29 cellular contexts compared by ENCODE assay signal in the genomic region with DNA sequence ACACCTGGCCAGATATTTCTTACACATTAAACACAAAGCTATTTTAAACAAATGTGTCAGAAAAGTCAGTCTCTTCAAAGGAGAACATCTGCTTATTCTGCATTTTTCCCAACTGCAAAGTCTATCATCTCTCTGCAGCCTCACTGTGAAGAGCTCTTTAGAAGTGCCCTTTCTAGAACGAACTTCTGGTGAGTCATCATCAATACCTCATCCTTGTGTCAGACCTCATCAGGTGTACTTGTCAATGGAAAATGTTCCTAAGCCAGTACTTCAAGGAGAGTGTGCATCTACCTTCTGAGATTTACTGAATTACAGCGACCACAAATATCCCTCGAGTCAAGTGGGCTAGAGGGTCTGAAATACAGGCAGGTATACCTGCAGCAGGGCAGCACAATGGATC.
"Had no signal": no experiment of that assay in that cellular context is flagged by ENCODE, and none has a peak within 500 bp of the region (broad histone marks: within the 10 kb centered on the region; RNA-seq: fewer than 3 reads in every experiment).

No MANE protein-coding gene starts in this region.

- H3K9me3 ChIP-seq: SJSA1 had no signal

- H3K36me3 ChIP-seq: SJSA1 had no signal

- H3K4me1 Mint-ChIP-seq: activated CD4-positive, alpha-beta T cell treated with anti-CD3 and anti-CD28 coated beads, Interleukin-2, amount 10 ng/mL, durations not matched to agents 24 days and 14 days; activated CD8-positive, alpha-beta memory T cell treated with anti-CD3 and anti-CD28 coated beads, Interleukin-2, amount 10 ng/mL, durations not matched to agents 7 days and 5 days had no signal

- DNase-seq: activated CD4-positive, alpha-beta T cell treated with anti-CD3 and anti-CD28 coated beads, Interleukin-2, amount 10 ng/mL, durations not matched to agents 24 days and 14 days; activated CD4-positive, alpha-beta T cell treated with anti-CD3 and anti-CD28 coated beads, Interleukin-2, amount 50 U/mL, for 48 hours; activated CD4-positive, CD25-positive, alpha-beta regulatory T cell treated with anti-CD3 and anti-CD28 coated beads, Interleukin-2, amount 50 U/mL, for 72 hours; activated CD8-positive, alpha-beta memory T cell treated with anti-CD3 and anti-CD28 coated beads, Interleukin-2, amount 10 ng/mL, durations not matched to agents 7 days and 5 days; activated effector memory CD4-positive, alpha-beta T cell treated with anti-CD3 and anti-CD28 coated beads, Interleukin-2, amount 50 U/mL, for 16 hours; activated naive CD4-positive, alpha-beta T cell treated with Interleukin-2 at 50 U/mL for 16 hours; activated T-cell treated with anti-CD3 and anti-CD28 coated beads, Interleukin-2, amount 50 U/mL, for 24 hours; amygdala; cerebellar nuclear complex; KG1; MV-4-11; NCI-H1092 treated with DMSO at 0.1 percent for 48 hours; NCI-H1417 treated with DMSO at 0.1 percent for 48 hours; NCI-H1694; NCI-H2029; NCI-H446; NCI-H524 treated with DMSO at 0.1 percent for 48 hours; NCI-H774; RPMI8226; SHP77 had no signal

- H3K36me3 Mint-ChIP-seq: activated CD8-positive, alpha-beta memory T cell treated with anti-CD3 and anti-CD28 coated beads, Interleukin-2, amount 10 ng/mL, durations not matched to agents 7 days and 5 days; activated naive CD8-positive, alpha-beta T cell; brain had no signal

- H3K27me3 Mint-ChIP-seq: activated CD4-positive, alpha-beta T cell treated with anti-CD3 and anti-CD28 coated beads, Interleukin-2, amount 10 ng/mL, durations not matched to agents 24 days and 14 days; activated CD8-positive, alpha-beta memory T cell treated with anti-CD3 and anti-CD28 coated beads, Interleukin-2, amount 10 ng/mL, durations not matched to agents 7 days and 5 days; activated naive CD8-positive, alpha-beta T cell; activated T-cell treated with anti-CD3 and anti-CD28 coated beads, Interleukin-2, amount 50 U/mL, for 24 hours had no signal

- H3K4me3 ChIP-seq: SJSA1 had no signal

- H3K27me3 ChIP-seq: SJSA1 had no signal

- H3K27ac Mint-ChIP-seq: activated CD4-positive, alpha-beta T cell treated with anti-CD3 and anti-CD28 coated beads, Interleukin-2, amount 10 ng/mL, durations not matched to agents 24 days and 14 days; activated CD8-positive, alpha-beta memory T cell treated with anti-CD3 and anti-CD28 coated beads, Interleukin-2, amount 10 ng/mL, durations not matched to agents 7 days and 5 days; activated naive CD8-positive, alpha-beta T cell; activated T-cell treated with anti-CD3 and anti-CD28 coated beads, Interleukin-2, amount 50 U/mL, for 24 hours; brain; T-helper 1 cell treated with Interleukin-12 subunit alpha and Interleukin-12 subunit beta and Interleukin-4 antibody, amounts not matched to agents 30 μg/mL and 1 μg/mL, for 36 hours; WTC11 had no signal

- ATAC-seq: activated CD8-positive, alpha-beta memory T cell treated with anti-CD3 and anti-CD28 coated beads, Interleukin-2, amount 10 ng/mL, durations not matched to agents 7 days and 5 days; Panc1; SK-N-SH treated with all-trans-retinoic acid at 6 μM for 48 hours; WTC11 had no signal

- FAIRE-seq: astrocyte, colon had no signal

- H3K4me3 Mint-ChIP-seq: activated CD4-positive, alpha-beta T cell treated with anti-CD3 and anti-CD28 coated beads, Interleukin-2, amount 10 ng/mL, durations not matched to agents 24 days and 14 days; activated CD8-positive, alpha-beta memory T cell treated with anti-CD3 and anti-CD28 coated beads, Interleukin-2, amount 10 ng/mL, durations not matched to agents 7 days and 5 days; activated naive CD8-positive, alpha-beta T cell; activated T-cell treated with anti-CD3 and anti-CD28 coated beads, Interleukin-2, amount 50 U/mL, for 24 hours; brain; T-helper 1 cell treated with Interleukin-12 subunit alpha and Interleukin-12 subunit beta and Interleukin-4 antibody, amounts not matched to agents 30 μg/mL and 1 μg/mL, for 36 hours; WTC11 had no signal

- H3K27ac ChIP-seq: SJSA1 had no signal
